Comparison of ENCODE assay signal across 22 cellular contexts in genomic region chr10:13729959-13730358, GRCh38.
"Had no signal": no experiment of that assay in that cellular context is flagged by ENCODE, and none has a peak within 500 bp of the region (broad histone marks: within the 10 kb centered on the region; RNA-seq: fewer than 3 reads in every experiment).

No MANE protein-coding gene starts in this region.

- H3K4me3 Mint-ChIP-seq: central memory CD8-positive, alpha-beta T cell; natural killer cell; T-helper 2 cell treated with Interferon-gamma antibody and Interleukin-4, amounts not matched to agents 5 μg/mL and 100 μg/mL, for 36 hours had no signal

- H3K9me3 ChIP-seq: ascending aorta, breast epithelium, left lung, spleen, uterus had no signal

- H3K9me3 Mint-ChIP-seq: activated naive CD4-positive, alpha-beta T cell treated with anti-CD3 and anti-CD28 coated beads, Interleukin-2, amount 50 U/mL, for 72 hours; central memory CD8-positive, alpha-beta T cell; natural killer cell; T-helper 2 cell treated with Interferon-gamma antibody and Interleukin-4, amounts not matched to agents 5 μg/mL and 100 μg/mL, for 36 hours had no signal

- H3K27me3 Mint-ChIP-seq: central memory CD8-positive, alpha-beta T cell had no signal

- H3K4me1 ChIP-seq: ascending aorta, breast epithelium, left lung, uterus had no signal

- H3K36me3 Mint-ChIP-seq: activated naive CD4-positive, alpha-beta T cell treated with anti-CD3 and anti-CD28 coated beads, Interleukin-2, amount 50 U/mL, for 72 hours; natural killer cell had no signal

- FAIRE-seq: colon had no signal

- H3K27ac ChIP-seq: ascending aorta, breast epithelium, dorsolateral prefrontal cortex, left lung, spleen, uterus, VCaP had no signal

- H3K27me3 ChIP-seq: ascending aorta, breast epithelium, dorsolateral prefrontal cortex, left lung, spleen, uterus had no signal

- H3K36me3 ChIP-seq: breast epithelium, left lung, spleen, uterus had no signal

- H3K27ac Mint-ChIP-seq: activated naive CD4-positive, alpha-beta T cell treated with anti-CD3 and anti-CD28 coated beads, Interleukin-2, amount 50 U/mL, for 72 hours; natural killer cell; T-helper 2 cell treated with Interferon-gamma antibody and Interleukin-4, amounts not matched to agents 5 μg/mL and 100 μg/mL, for 36 hours had no signal

- H3K4me3 ChIP-seq: ascending aorta, breast epithelium, dorsolateral prefrontal cortex, left lung, spleen, uterus had no signal

- H3K4me1 Mint-ChIP-seq: central memory CD8-positive, alpha-beta T cell; natural killer cell had no signal

- ATAC-seq: activated naive CD4-positive, alpha-beta T cell treated with anti-CD3 and anti-CD28 coated beads, Interleukin-2, amount 50 U/mL, for 72 hours; natural killer cell; SK-N-SH treated with all-trans-retinoic acid at 6 μM for 48 hours had no signal

- DNase-seq: activated CD4-positive, alpha-beta T cell treated with anti-CD3 and anti-CD28 coated beads for 1 hour; activated CD4-positive, alpha-beta T cell treated with anti-CD3 and anti-CD28 coated beads, Interleukin-2, amount 50 U/mL, for 1 hour; activated gamma-delta T cell treated with Interleukin-2 at 50 U/mL for 16 hours; activated T-cell treated with anti-CD3 and anti-CD28 coated beads, Interleukin-2, amount 50 U/mL, for 1 hour; dorsolateral prefrontal cortex; kidney glomerular epithelial cell; left lung; midbrain; natural killer cell; occipital lobe; spleen; stimulated activated CD4-positive, alpha-beta T cell treated with anti-CD3 and anti-CD28 coated beads, Interleukin-4, amount 100 ng/mL, for 24 hours; stimulated activated naive CD4-positive, alpha-beta T cell treated with Interleukin-2 at 50 U/mL for 16 hours; uterus had no signal
